In genomic region chr17:65564793-65565192, GRCh38 we compare ENCODE assay signal across 8 cellular contexts. TPM values are rescaled to one million over a fixed set of nuclear protein-coding genes. Genes with fewer than 3 reads are reported as not detected.
DNase-seq lines count a peak whose midpoint lies in the region; ATAC-seq and TF ChIP-seq lines count a peak whose summit lies in the region.

No MANE protein-coding gene starts in this region.

- WGBS in gastroesophageal sphincter (ENCODE audit: low coverage in 1 of 2), 2 donors: 13 to 24% methylated on average over 5 to 7 of the region's 8 CpGs
- WGBS in psoas muscle, 3 donors: 20 to 24% (median 22%) methylated on average over 8 of the region's 8 CpGs

- H3K27me3 ChIP-seq in gastroesophageal sphincter: no peaks in the 10 kb centered on the region
- no peaks in the 10 kb centered on the region for H3K27me3 ChIP-seq in psoas muscle (ENCODE audit: insufficient read depth in 3 of 3, low read length in 2 of 3)

- H3K4me1 ChIP-seq in HEK293 (ENCODE audit: control insufficient read depth, insufficient read depth, low read length) (no peaks in the 10 kb centered on the region), gastroesophageal sphincter (peaks cover 0 to 22% (median 4%) of the 10 kb centered on the region in 3 donors), psoas muscle (peaks cover 19% of the 10 kb centered on the region)

- H3K36me3 ChIP-seq in HEK293 (ENCODE audit: control insufficient read depth in 2 of 2, insufficient read depth in 1 of 2, low read length in 2 of 2): no peaks in the 10 kb centered on the region
- no peaks in the 10 kb centered on the region for H3K36me3 ChIP-seq in gastroesophageal sphincter
- H3K36me3 ChIP-seq in psoas muscle (ENCODE audit: insufficient read depth in 1 of 2, low read depth in 1 of 2): no peaks in the 10 kb centered on the region

- intact Hi-C loops in psoas muscle (cut with DNase I): loop anchor here in 1 of 2 donors (10.0 kb wide), 2 partner anchors 190 to 220 kb away; no protein-coding TSS in a partner anchor

- no peak for TF ChIP-seq POLR2A in gastroesophageal sphincter (IDR thresholded peaks at IDR 0.05)

- no peak overlapping the region for H3K27ac ChIP-seq in HEK293 (ENCODE audit: extremely low read depth, low read depth, low read length)
- peak overlapping the region; percentile 7 to 80 (median 80) for H3K27ac ChIP-seq in gastroesophageal sphincter
- no peak overlapping the region for H3K27ac ChIP-seq in psoas muscle

- no peaks in the 10 kb centered on the region for H3K9me3 ChIP-seq in HEK293 (ENCODE audit: control insufficient read depth, insufficient read depth, low read depth, low read length)
- H3K9me3 ChIP-seq in gastroesophageal sphincter: no peaks in the 10 kb centered on the region
- H3K9me3 ChIP-seq in psoas muscle: no peaks in the 10 kb centered on the region

- TF ChIP-seq CTCF in HEK293 (tag by site-specific recombination; IDR thresholded peaks at IDR 0.05): no peak
- TF ChIP-seq CTCF in gastroesophageal sphincter (IDR thresholded peaks at IDR 0.05): no peak
- TF ChIP-seq CTCF in psoas muscle (IDR thresholded peaks at IDR 0.05): no peak

- H3K4me3 ChIP-seq in HEK293 (ENCODE audit: low read depth, low read length): no peak overlapping the region
- no peak overlapping the region for H3K4me3 ChIP-seq in gastroesophageal sphincter
- peak overlapping the region; percentile 23 for H3K4me3 ChIP-seq in psoas muscle

- TF ChIP-seq EP300 in gastroesophageal sphincter (IDR thresholded peaks at IDR 0.05): no peak

- ATAC-seq in gastroesophageal sphincter: no peak
- peak in 2 of 4 donors; percentile 26 to 39 for ATAC-seq in psoas muscle
- ATAC-seq in HG03460 (IDR thresholded peaks at IDR 0.05; ENCODE audit: unreplicated experiment): no peak
- ATAC-seq in HG03457 (IDR thresholded peaks at IDR 0.05; ENCODE audit: unreplicated experiment): no peak

- POLR2A ChIA-PET in HEK293 (lab: Yijun Ruan, JAX): no interaction called here

- peak; percentile 66 for DNase-seq in NCI-H748 treated with DMSO at 0.1 percent for 48 hours (lab: John Stamatoyannopoulos, UW)
- no peak for DNase-seq in psoas muscle
- DNase-seq in NCI-H187 treated with DMSO at 0.1 percent for 48 hours (lab: John Stamatoyannopoulos, UW): no peak
- DNase-seq in GDM1 (lab: John Stamatoyannopoulos, UW): no peak

- CTCF ChIA-PET in HEK293 (lab: Yijun Ruan, JAX): no interaction called here

TF ChIP-seq in HEK293, 187 proteins besides CTCF, POLR2A, EP300 and RAD21:
- TF ChIP-seq ZNF704 (tag by site-specific recombination; IDR thresholded peaks at IDR 0.05) (no peak), PRDM10 (tag by site-specific recombination; IDR thresholded peaks at IDR 0.05) (no peak), ZBTB48 (tag by site-specific recombination; IDR thresholded peaks at IDR 0.05) (peak; percentile 78), ZBTB17 (tag by site-specific recombination; IDR thresholded peaks at IDR 0.05) (0 out of 2 replicates have a peak, but pooled peaks have one; percentile 41), SCRT2 (tag by site-specific recombination; IDR thresholded peaks at IDR 0.05) (peak; percentile 59)
TF ChIP-seq in HEK293: peak in this region for 3.

RNA-seq across cellular contexts. Expression of gene AXIN2, which starts 3.3 kb away (rescaled TPM):
- 10 to 100 TPM; 17.2 to 49.6 (median 40.5) TPM for total RNA-seq in gastroesophageal sphincter
- 10 to 100 TPM in 2 of 4 donors, 1 to 10 TPM in 2; 6.0 to 19.1 (median 10.0) TPM for total RNA-seq in psoas muscle
- polyA plus RNA-seq in psoas muscle: 10 to 100 TPM in 1 of 3 donors, 1 to 10 TPM in 1, under 1 TPM in 1; 0.72 to 10.8 (median 8.0) TPM

Comparison
In these comparisons a context has a peak if more than half of its experiments do, and no peak if none do; other contexts are left out.
1. H3K27ac ChIP-seq: peak in gastroesophageal sphincter (4 of 4); none in HEK293 (single experiment) and psoas muscle (single experiment).